In genomic region chr14:100213587-100213955, GRCh38 we compare ENCODE assay signal across 8 cellular contexts. TPM values are rescaled to one million over a fixed set of nuclear protein-coding genes. Genes with fewer than 3 reads are reported as not detected.
DNase-seq lines count a peak whose midpoint lies in the region; ATAC-seq and TF ChIP-seq lines count a peak whose summit lies in the region.

No MANE protein-coding gene starts in this region.

- H3K4me2 ChIP-seq in OCI-LY1 (ENCODE audit: low read length) = peak overlapping the region; percentile 77
- peak overlapping the region; percentile 87 for H3K4me2 ChIP-seq in neural progenitor cell

- peak overlapping the region; percentile 82 to 89 (median 86) for H3K4me3 Mint-ChIP-seq in CD4-positive, CD25-positive, alpha-beta regulatory T cell
- H3K4me3 Mint-ChIP-seq in effector memory CD8-positive, alpha-beta T cell = peak overlapping the region; percentile 82 to 87
- H3K4me3 Mint-ChIP-seq in neural progenitor cell = peak overlapping the region; percentile 80

- H3K9me3 Mint-ChIP-seq in CD4-positive, CD25-positive, alpha-beta regulatory T cell = no peaks in the 10 kb centered on the region
- H3K9me3 Mint-ChIP-seq in effector memory CD8-positive, alpha-beta T cell = no peaks in the 10 kb centered on the region
- H3K9me3 Mint-ChIP-seq in neural progenitor cell = no peaks in the 10 kb centered on the region

- no peaks in the 10 kb centered on the region for H3K9me3 ChIP-seq in CD4-positive, CD25-positive, alpha-beta regulatory T cell (ENCODE audit: control insufficient read depth in 2 of 2, low read length in 2 of 2)
- no peaks in the 10 kb centered on the region for H3K9me3 ChIP-seq in OCI-LY1 (ENCODE audit: low read length)
- H3K9me3 ChIP-seq in neural progenitor cell (ENCODE audit: low read depth) = no peaks in the 10 kb centered on the region

- H3F3A ChIP-seq in OCI-LY1 (ENCODE audit: insufficient read depth, low read length) (no peaks in the 10 kb centered on the region), neural progenitor cell (ENCODE audit: low read depth) (peaks cover 24% of the 10 kb centered on the region)

- H3K9ac ChIP-seq in OCI-LY1 (ENCODE audit: low read length) = peak overlapping the region; percentile 84
- peak overlapping the region; percentile 57 for H3K9ac ChIP-seq in neural progenitor cell

- ATAC-seq in CD4-positive, CD25-positive, alpha-beta regulatory T cell (ENCODE audit: low read depth in 2 of 2) = no peak
- ATAC-seq in effector memory CD8-positive, alpha-beta T cell (replicated peaks) = no peak
- ATAC-seq in GM19351 (IDR thresholded peaks at IDR 0.05; ENCODE audit: unreplicated experiment) = no peak

- H3K4me1 Mint-ChIP-seq in CD4-positive, CD25-positive, alpha-beta regulatory T cell = peaks cover 0 to 30% (median 15%) of the 10 kb centered on the region in 4 donors
- H3K4me1 Mint-ChIP-seq in effector memory CD8-positive, alpha-beta T cell (ENCODE audit: low read depth in 2 of 2) = peaks cover 8 to 17% of the 10 kb centered on the region in 2 donors
- H3K4me1 Mint-ChIP-seq in neural progenitor cell = peaks cover 14% of the 10 kb centered on the region

- no peaks in the 10 kb centered on the region for H4K20me1 ChIP-seq in OCI-LY1 (ENCODE audit: insufficient read depth, low read length)
- peaks cover 37% of the 10 kb centered on the region for H4K20me1 ChIP-seq in neural progenitor cell (ENCODE audit: low read depth)

- peak overlapping the region; percentile 78 to 94 (median 85) for H3K27ac Mint-ChIP-seq in CD4-positive, CD25-positive, alpha-beta regulatory T cell
- peak overlapping the region; percentile 88 to 91 for H3K27ac Mint-ChIP-seq in effector memory CD8-positive, alpha-beta T cell
- no peak overlapping the region for H3K27ac Mint-ChIP-seq in neural progenitor cell

- peaks cover 22% of the 10 kb centered on the region for H3K4me1 ChIP-seq in CD4-positive, CD25-positive, alpha-beta regulatory T cell (ENCODE audit: control insufficient read depth, insufficient read depth, low read length, poor library complexity, severe bottlenecking)
- H3K4me1 ChIP-seq in OCI-LY1 (ENCODE audit: insufficient read depth, low read length, severe bottlenecking) (peaks cover 11% of the 10 kb centered on the region), neural progenitor cell (peaks cover 4% of the 10 kb centered on the region)

- H2AFZ ChIP-seq in OCI-LY1 (ENCODE audit: low read length) (no peak overlapping the region), neural progenitor cell (replicated peaks) (no peak overlapping the region)

- no peaks in the 10 kb centered on the region for H3K79me2 ChIP-seq in OCI-LY1 (ENCODE audit: insufficient read depth, low read length)
- peaks cover 53% of the 10 kb centered on the region for H3K79me2 ChIP-seq in neural progenitor cell (ENCODE audit: low read depth)

- TF ChIP-seq CTCF in OCI-LY1 (IDR thresholded peaks at IDR 0.05; ENCODE audit: low read length) (no peak), neural progenitor cell (IDR thresholded peaks at IDR 0.05) (no peak)

- no peak for DNase-seq in CD4-positive, CD25-positive, alpha-beta regulatory T cell
- DNase-seq in effector memory CD8-positive, alpha-beta T cell = no peak
- no peak for DNase-seq in neural progenitor cell (ENCODE audit: low spot score)
- DNase-seq in hippocampal formation (lab: John Stamatoyannopoulos, UW) = no peak
- DNase-seq in SKM-1 treated with dmso at 0.1 percent for 144 hours (lab: John Stamatoyannopoulos, UW; ENCODE audit: unreplicated experiment) = no peak
- no peak for DNase-seq in activated CD4-positive, alpha-beta T cell treated with anti-CD3 and anti-CD28 coated beads, Interleukin-2, amount 50 U/mL, for 1 hour

- H3K9me2 ChIP-seq in OCI-LY1 (ENCODE audit: low read depth, low read length) = no peaks in the 10 kb centered on the region

- H3K36me3 Mint-ChIP-seq in CD4-positive, CD25-positive, alpha-beta regulatory T cell = no peaks in the 10 kb centered on the region
- no peaks in the 10 kb centered on the region for H3K36me3 Mint-ChIP-seq in effector memory CD8-positive, alpha-beta T cell (ENCODE audit: insufficient read depth)
- no peaks in the 10 kb centered on the region for H3K36me3 Mint-ChIP-seq in neural progenitor cell

- peak overlapping the region; percentile 89 for H3K27ac ChIP-seq in CD4-positive, CD25-positive, alpha-beta regulatory T cell (ENCODE audit: insufficient read depth, low read length, poor library complexity, severe bottlenecking)
- no peak overlapping the region for H3K27ac ChIP-seq in OCI-LY1 (ENCODE audit: low read depth, low read length, poor library complexity, severe bottlenecking)
- no peak overlapping the region for H3K27ac ChIP-seq in neural progenitor cell

- peaks cover 4% of the 10 kb centered on the region for H3K27me3 Mint-ChIP-seq in CD4-positive, CD25-positive, alpha-beta regulatory T cell
- H3K27me3 Mint-ChIP-seq in effector memory CD8-positive, alpha-beta T cell = no peaks in the 10 kb centered on the region
- H3K27me3 Mint-ChIP-seq in neural progenitor cell (ENCODE audit: insufficient read depth, low read depth) = no peaks in the 10 kb centered on the region

- no peaks in the 10 kb centered on the region for H3K27me3 ChIP-seq in CD4-positive, CD25-positive, alpha-beta regulatory T cell (ENCODE audit: control insufficient read depth, insufficient read depth, low read length)
- H3K27me3 ChIP-seq in OCI-LY1 (ENCODE audit: insufficient read depth, low read length) = no peaks in the 10 kb centered on the region
- no peaks in the 10 kb centered on the region for H3K27me3 ChIP-seq in neural progenitor cell

- H3K4me3 ChIP-seq in CD4-positive, CD25-positive, alpha-beta regulatory T cell (ENCODE audit: low read depth, low read length) = peak overlapping the region; percentile 50
- H3K4me3 ChIP-seq in OCI-LY1 (ENCODE audit: low read depth, low read length, poor library complexity, severe bottlenecking) (peak overlapping the region; percentile 73), neural progenitor cell (peak overlapping the region; percentile 70)

- no peaks in the 10 kb centered on the region for H3K36me3 ChIP-seq in CD4-positive, CD25-positive, alpha-beta regulatory T cell (ENCODE audit: control insufficient read depth, insufficient read depth, low read length)
- H3K36me3 ChIP-seq in OCI-LY1 (ENCODE audit: insufficient read depth, low read length) = no peaks in the 10 kb centered on the region
- H3K36me3 ChIP-seq in neural progenitor cell = no peaks in the 10 kb centered on the region

RNA-seq across cellular contexts. Expression of gene YY1, which starts 25.4 kb away (rescaled TPM):
- 79.4 TPM for total RNA-seq in CD4-positive, CD25-positive, alpha-beta regulatory T cell
- 10 to 100 TPM; 16.4 to 21.9 (median 19.0) TPM for polyA plus RNA-seq in CD4-positive, CD25-positive, alpha-beta regulatory T cell
- total RNA-seq in neural progenitor cell (ENCODE audit: low replicate concordance) = 54.8 and 58.9 TPM in 2 replicates

RNA-seq across cellular contexts. Expression of gene DEGS2, which starts 54.1 kb away (rescaled TPM):
- not detected for total RNA-seq in CD4-positive, CD25-positive, alpha-beta regulatory T cell
- under 1 TPM; 0.09 to 0.35 (median 0.17) TPM for polyA plus RNA-seq in CD4-positive, CD25-positive, alpha-beta regulatory T cell
- 0.25 TPM in 1 of 2 replicates, not detected in the other for total RNA-seq in neural progenitor cell (ENCODE audit: low replicate concordance)
